22 cellular contexts compared by ENCODE assay signal in the genomic region with DNA sequence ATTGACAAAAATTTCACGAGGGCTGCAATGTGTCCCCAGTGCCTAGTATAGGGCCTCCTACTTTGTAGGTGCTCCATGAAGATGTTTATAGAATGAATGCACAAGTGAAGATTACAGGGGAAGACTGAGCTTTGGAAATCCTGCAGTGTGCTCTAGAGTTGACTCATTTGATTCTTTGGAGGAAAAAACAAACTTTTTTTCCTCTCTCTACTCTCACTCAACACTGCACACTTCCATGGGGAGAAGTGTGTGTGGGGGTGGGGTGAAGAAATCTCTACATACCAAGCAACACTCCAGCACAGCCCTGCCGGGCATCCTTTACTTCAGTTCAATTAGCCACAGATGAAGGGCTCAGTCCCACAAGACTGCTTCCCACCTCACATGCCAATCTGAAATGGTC.
"Had no signal": no experiment of that assay in that cellular context is flagged by ENCODE, and none has a peak within 500 bp of the region (broad histone marks: within the 10 kb centered on the region; RNA-seq: fewer than 3 reads in every experiment).

No MANE protein-coding gene starts in this region.

- ATAC-seq: foreskin keratinocyte; gastroesophageal sphincter; heart left ventricle; left cardiac atrium; naive thymus-derived CD4-positive, alpha-beta T cell had no signal

- H3K79me2 ChIP-seq: hepatocyte had no signal

- H3K36me3 ChIP-seq: esophagus muscularis mucosa, gastroesophageal sphincter, heart left ventricle, left ventricle myocardium inferior, lower lobe of right lung had no signal

- H3K4me3 ChIP-seq: coronary artery, dorsolateral prefrontal cortex, esophagus muscularis mucosa, gastroesophageal sphincter, heart left ventricle, hepatocyte, left ventricle myocardium inferior, lower lobe of right lung had no signal

- H2AFZ ChIP-seq: hepatocyte had no signal

- H3K4me1 ChIP-seq: foreskin keratinocyte had no signal

- H3K27ac ChIP-seq: coronary artery, esophagus muscularis mucosa, foreskin keratinocyte, gastroesophageal sphincter, heart left ventricle, hepatocyte, left ventricle myocardium inferior, lower lobe of right lung had no signal

- DNase-seq: cerebellar nuclear complex; dermis blood vessel endothelial cell; dorsolateral prefrontal cortex; effector CD4-positive, alpha-beta T cell; effector memory CD4-positive, alpha-beta T cell; foreskin keratinocyte; heart left ventricle; hypothalamus; immature natural killer cell; islet precursor cell; kidney; kidney glomerular epithelial cell; left cardiac atrium; left ventricle myocardium inferior; lower lobe of right lung; mesendoderm; midbrain; naive thymus-derived CD4-positive, alpha-beta T cell had no signal

- H3K27me3 ChIP-seq: dorsolateral prefrontal cortex, esophagus muscularis mucosa, foreskin keratinocyte, gastroesophageal sphincter, heart left ventricle, hepatocyte had no signal

- H3K4me2 ChIP-seq: hepatocyte had no signal

- H3K9me3 ChIP-seq: esophagus muscularis mucosa, gastroesophageal sphincter, heart left ventricle, left ventricle myocardium inferior, lower lobe of right lung had no signal
